ENCODE assay signal across 9 cellular contexts in the genomic region with DNA sequence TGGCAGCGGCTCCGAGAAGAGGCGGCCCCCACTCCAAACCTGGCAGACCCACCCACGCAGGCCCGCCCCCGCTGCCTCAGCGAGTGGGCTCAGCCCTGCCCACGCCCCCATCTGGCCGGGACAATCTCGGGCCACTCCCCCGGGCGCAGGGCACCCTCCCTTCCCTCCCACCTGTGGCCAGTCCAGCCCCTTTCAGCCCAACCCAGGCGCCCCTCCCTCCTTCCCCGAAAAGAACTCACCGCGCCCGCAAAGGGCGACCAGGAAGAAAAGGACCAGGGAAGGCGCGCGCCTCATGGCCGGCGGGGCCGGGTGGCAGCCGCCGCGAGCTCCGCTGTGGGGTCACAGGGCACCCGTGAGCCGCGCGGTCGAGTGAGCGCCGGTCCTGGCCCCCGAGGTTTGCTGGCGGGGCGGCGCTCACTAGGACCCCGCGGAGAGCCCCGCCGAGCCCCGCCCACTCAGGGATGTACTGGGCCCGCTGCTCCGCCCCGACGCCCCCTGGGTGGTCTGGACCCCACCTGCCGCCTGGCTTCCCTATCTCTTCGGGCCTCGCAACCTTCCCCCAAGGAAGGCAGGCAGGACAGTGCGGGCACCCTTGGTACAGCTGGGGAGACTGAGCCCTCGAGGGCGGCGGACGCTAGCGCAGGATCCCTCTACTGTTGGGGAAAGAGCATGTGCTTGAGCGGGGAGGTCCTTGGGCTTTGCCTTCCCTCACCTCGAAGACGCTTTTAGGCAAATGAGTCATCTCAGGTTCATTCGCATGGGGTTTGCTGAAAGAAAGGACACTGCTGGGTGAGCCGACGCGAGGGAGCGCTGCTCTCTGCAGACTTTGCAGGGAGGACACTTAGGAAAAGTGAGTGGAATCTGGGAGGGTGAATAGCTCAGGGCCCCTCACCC. TPM values are rescaled to one million over a fixed set of nuclear protein-coding genes. Genes with fewer than 3 reads are reported as not detected.
DNase-seq lines count a peak whose midpoint lies in the region; ATAC-seq, FAIRE-seq and TF ChIP-seq lines count a peak whose summit lies in the region.
"Had no signal": no experiment of that assay in that cellular context is flagged by ENCODE, and none has a peak within 500 bp of the region (broad histone marks: within the 10 kb centered on the region; RNA-seq: fewer than 3 reads in every experiment).

A gene with protein sequence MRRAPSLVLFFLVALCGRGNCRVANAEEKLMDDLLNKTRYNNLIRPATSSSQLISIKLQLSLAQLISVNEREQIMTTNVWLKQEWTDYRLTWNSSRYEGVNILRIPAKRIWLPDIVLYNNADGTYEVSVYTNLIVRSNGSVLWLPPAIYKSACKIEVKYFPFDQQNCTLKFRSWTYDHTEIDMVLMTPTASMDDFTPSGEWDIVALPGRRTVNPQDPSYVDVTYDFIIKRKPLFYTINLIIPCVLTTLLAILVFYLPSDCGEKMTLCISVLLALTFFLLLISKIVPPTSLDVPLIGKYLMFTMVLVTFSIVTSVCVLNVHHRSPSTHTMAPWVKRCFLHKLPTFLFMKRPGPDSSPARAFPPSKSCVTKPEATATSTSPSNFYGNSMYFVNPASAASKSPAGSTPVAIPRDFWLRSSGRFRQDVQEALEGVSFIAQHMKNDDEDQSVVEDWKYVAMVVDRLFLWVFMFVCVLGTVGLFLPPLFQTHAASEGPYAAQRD (minus strand): TSS at position 371 of the 894 bp plus-strand sequence. CDS start 77 bp downstream, at position 294.

- CTCF ChIA-PET in CD4-positive, alpha-beta T cell (lab: Charles Lee) = no interaction called here

- peaks cover 13% of the 10 kb centered on the region for H3K4me1 Mint-ChIP-seq in CD4-positive, alpha-beta T cell (ENCODE audit: low read depth)

- intact Hi-C loops in CD4-positive, alpha-beta T cell (cut with DNase I, micrococcal nuclease) = no loop called here

- peaks cover 25% of the 10 kb centered on the region for H3K27me3 ChIP-seq in CD4-positive, alpha-beta T cell (ENCODE audit: control insufficient read depth, insufficient read depth, low read length)

- WGBS in mesodermal cell (ENCODE audit: insufficient coverage in 2 of 2), 2 experiments = 0 to 1% methylated on average over 48 of the region's 65 CpGs

- peaks cover 16% of the 10 kb centered on the region for H3K27me3 Mint-ChIP-seq in CD4-positive, alpha-beta T cell

- peak; percentile 58 for ATAC-seq in CD4-positive, alpha-beta T cell (ENCODE audit: poor library complexity)
- ATAC-seq in HG02763 (IDR thresholded peaks at IDR 0.05; ENCODE audit: unreplicated experiment) (no peak), HG03469 (IDR thresholded peaks at IDR 0.05; ENCODE audit: unreplicated experiment) (no peak)

- no peak within 1 kb of the TSS for H3K27ac Mint-ChIP-seq in CD4-positive, alpha-beta T cell

- peak in 2 of 10 experiments; percentile 14 for DNase-seq in CD4-positive, alpha-beta T cell
- DNase-seq in NCI-H2171 treated with DMSO at 0.1 percent for 48 hours (lab: John Stamatoyannopoulos, UW) = peak; percentile 89
- peak; percentile 35 for DNase-seq in choroid plexus epithelial cell (ENCODE audit: low read depth)
- DNase-seq in urothelium cell line (ENCODE audit: low spot score) = peak; percentile 63
- no peak for DNase-seq in NCI-H1048 (lab: John Stamatoyannopoulos, UW)

- TF ChIP-seq CTCF in CD4-positive, alpha-beta T cell (IDR thresholded peaks at IDR 0.05) = no peak
- peak; percentile 37 for TF ChIP-seq CTCF in choroid plexus epithelial cell (conservative IDR thresholded peaks at IDR 0.05; ENCODE audit: low read depth, low read length)

- no peak within 1 kb of the TSS for H3K27ac ChIP-seq in CD4-positive, alpha-beta T cell (ENCODE audit: low read depth, low read length)
- no peak within 1 kb of the TSS for H3K27ac ChIP-seq in mesodermal cell (ENCODE audit: low read depth, low read length, severe bottlenecking)

- no peaks in the 10 kb centered on the region for H3K9me3 ChIP-seq in CD4-positive, alpha-beta T cell (ENCODE audit: control insufficient read depth, low read length)
- no peaks in the 10 kb centered on the region for H3K9me3 ChIP-seq in mesodermal cell (ENCODE audit: control insufficient read depth, low read length)

- peaks cover 4% of the 10 kb centered on the region for H3K4me1 ChIP-seq in mesodermal cell (ENCODE audit: control insufficient read depth, insufficient read depth, low read length, poor library complexity, severe bottlenecking)

- POLR2A ChIA-PET in CD4-positive, alpha-beta T cell (lab: Charles Lee) = no interaction called here

- H3K36me3 ChIP-seq in mesodermal cell (ENCODE audit: control insufficient read depth, insufficient read depth, low read length) = no peaks in the 10 kb centered on the region

- H3K4me3 ChIP-seq in choroid plexus epithelial cell (ENCODE audit: low read depth, low read length) = peak within 1 kb of the TSS; percentile 50
- H3K4me3 ChIP-seq in mesodermal cell (ENCODE audit: extremely low read depth, insufficient read depth, low read length, poor library complexity, severe bottlenecking) = peak within 1 kb of the TSS; percentile 45

- no peaks in the 10 kb centered on the region for H3K36me3 Mint-ChIP-seq in CD4-positive, alpha-beta T cell (ENCODE audit: low read depth)

- no peaks in the 10 kb centered on the region for H3K9me3 Mint-ChIP-seq in CD4-positive, alpha-beta T cell

- FAIRE-seq in urothelium cell line (lab: Jason Lieb, UNC) = no peak
- FAIRE-seq: colon had no signal

- H3K4me3 Mint-ChIP-seq in CD4-positive, alpha-beta T cell = peak within 1 kb of the TSS; percentile 81

RNA-seq across cellular contexts. Expression of the gene that starts here (rescaled TPM):
- total RNA-seq in CD4-positive, alpha-beta T cell = not detected
- polyA plus RNA-seq in mesodermal cell (2013, experiment 1 of 2) = 0.29 TPM
- polyA plus RNA-seq in mesodermal cell (2013, experiment 2 of 2) = not detected

Comparison
In these comparisons a context has a peak if more than half of its experiments do, and no peak if none do; other contexts are left out.
1. Peak in ATAC-seq in CD4-positive, alpha-beta T cell; RNA of the gene not detected or under 1 TPM.